In the genomic region with DNA sequence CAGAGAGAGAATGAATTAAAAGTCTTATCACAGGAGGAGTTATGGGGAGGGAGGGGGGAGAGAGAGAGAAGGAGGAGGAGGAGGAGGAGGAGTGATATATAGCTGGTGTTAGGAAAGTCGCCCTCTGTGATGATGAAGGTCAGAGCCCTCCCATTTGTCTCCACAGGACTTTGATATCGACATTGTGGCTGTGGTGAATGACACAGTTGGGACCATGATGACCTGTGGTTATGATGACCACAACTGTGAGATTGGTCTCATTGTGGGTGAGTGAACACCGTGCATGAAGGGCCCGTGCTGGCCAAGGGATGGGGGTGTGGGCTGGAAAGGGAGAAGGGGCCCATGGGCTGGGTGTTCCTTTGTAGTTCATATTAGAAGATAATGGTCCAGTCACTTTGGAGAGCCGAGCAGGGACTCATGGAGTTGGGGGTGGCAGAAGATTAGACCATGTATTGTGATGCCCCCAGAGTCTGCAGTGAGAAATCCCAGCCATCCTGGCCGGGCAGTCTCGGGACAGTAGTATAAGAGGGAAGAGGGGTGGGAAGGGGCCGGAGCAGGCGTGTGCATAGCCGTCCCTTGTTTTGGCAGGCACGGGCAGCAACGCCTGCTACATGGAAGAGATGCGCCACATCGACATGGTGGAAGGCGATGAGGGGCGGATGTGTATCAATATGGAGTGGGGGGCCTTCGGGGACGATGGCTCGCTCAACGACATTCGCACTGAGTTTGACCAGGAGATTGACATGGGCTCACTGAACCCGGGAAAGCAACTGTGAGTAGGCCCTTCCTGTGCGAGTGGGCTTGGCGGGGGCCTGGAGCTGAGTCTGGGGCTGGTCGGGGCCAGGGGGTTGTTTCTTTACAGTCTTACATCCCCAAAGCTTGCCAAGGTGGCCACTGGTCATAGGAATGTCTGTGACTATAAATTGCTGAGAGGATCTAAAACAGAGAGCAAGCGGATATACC, we compare ENCODE assay signal across 16 cellular contexts. TPM values are rescaled to one million over a fixed set of nuclear protein-coding genes. Genes with fewer than 3 reads are reported as not detected.
DNase-seq lines count a peak whose midpoint lies in the region; ATAC-seq, FAIRE-seq and TF ChIP-seq lines count a peak whose summit lies in the region.
"Had no signal": no experiment of that assay in that cellular context is flagged by ENCODE, and none has a peak within 500 bp of the region (broad histone marks: within the 10 kb centered on the region; RNA-seq: fewer than 3 reads in every experiment).

No MANE protein-coding gene starts in this region.

- POLR2A ChIA-PET in IMR-90 (lab: Charles Lee; ENCODE audit: unreplicated experiment) = no interaction called here

- H2BK120ac ChIP-seq in IMR-90 (ENCODE audit: low read depth, low read length) = no peak overlapping the region

- H3K23ac ChIP-seq in IMR-90 (ENCODE audit: low read depth, low read length) = no peak overlapping the region

- intact Hi-C loops in IMR-90 (cut with micrococcal nuclease) (no loop called here), sigmoid colon (cut with DNase I) (no loop called here), kidney (cut with DNase I) (no loop called here)

- peak overlapping the region in 9 of 11 experiments; percentile 14 to 63 (median 39); a peak in 13 of 22 replicates for H3K9ac ChIP-seq in BLaER1 treated with 17β-estradiol and CSF1 and Interleukin-3, amounts not matched to agents 10 nM and 100 nM
- no peak overlapping the region for H3K9ac ChIP-seq in IMR-90 (ENCODE audit: low read depth, low read length)
- H3K9ac ChIP-seq in kidney (ENCODE audit: low read length in 2 of 2) = no peak overlapping the region
- H3K9ac ChIP-seq: neural progenitor cell had no signal

- H3K4ac ChIP-seq in IMR-90 (ENCODE audit: low read depth, low read length) = no peak overlapping the region

- no peak for ATAC-seq in IMR-90 (ENCODE audit: low read depth)
- ATAC-seq: esophagus mucosa; stimulated activated naive CD8-positive, alpha-beta T cell treated with anti-CD3 and anti-CD28 coated beads, Interleukin-15, amount 100 ng/mL, for 72 hours had no signal

- no peak overlapping the region for H4K8ac ChIP-seq in IMR-90 (ENCODE audit: low read depth in 2 of 2, low read length in 2 of 2)

- H3K36me3 ChIP-seq in BLaER1 treated with 17β-estradiol and CSF1 and Interleukin-3, amounts not matched to agents 10 nM and 100 nM = peaks cover 89 to 100% (median 99%) of the 10 kb centered on the region in 11 experiments
- peaks cover 50% of the 10 kb centered on the region for H3K36me3 ChIP-seq in IMR-90 (ENCODE audit: control insufficient read depth, insufficient read depth, low read length)
- H3K36me3 ChIP-seq in hepatocyte (replicated peaks; ENCODE audit: insufficient read depth, low read depth) = no peaks in the 10 kb centered on the region
- H3K36me3 ChIP-seq in sigmoid colon = no peaks in the 10 kb centered on the region
- no peaks in the 10 kb centered on the region for H3K36me3 ChIP-seq in kidney (ENCODE audit: control insufficient read depth in 1 of 2, insufficient read depth in 2 of 2, low read length in 2 of 2)
- H3K36me3 ChIP-seq: brain microvascular endothelial cell had no signal

- no peak overlapping the region for H2AFZ ChIP-seq in IMR-90 (replicated peaks; ENCODE audit: low read length, poor library complexity)
- no peak overlapping the region for H2AFZ ChIP-seq in hepatocyte
- H2AFZ ChIP-seq: neural progenitor cell had no signal

- H3K4me2 ChIP-seq in BLaER1 treated with 17β-estradiol and CSF1 and Interleukin-3, amounts not matched to agents 10 nM and 100 nM = peak overlapping the region in 10 of 11 experiments; percentile 8 to 62 (median 49); a peak in 18 of 22 replicates
- H3K4me2 ChIP-seq in IMR-90 (ENCODE audit: low read depth, low read length) (no peak overlapping the region), hepatocyte (no peak overlapping the region)
- H3K4me2 ChIP-seq: neural progenitor cell had no signal

- H3K79me2 ChIP-seq in hepatocyte = peaks cover 8% of the 10 kb centered on the region

- no peak for TF ChIP-seq CTCF in IMR-90 (conservative IDR thresholded peaks at IDR 0.05; ENCODE audit: low read depth, low read length)
- no peak for TF ChIP-seq CTCF in hepatocyte (IDR thresholded peaks at IDR 0.05; ENCODE audit: poor library complexity)
- no peak for TF ChIP-seq CTCF in sigmoid colon (IDR thresholded peaks at IDR 0.05)
- TF ChIP-seq CTCF in kidney (IDR thresholded peaks at IDR 0.05; ENCODE audit: borderline replicate concordance, extremely low read depth, insufficient read depth) = no peak

- no peak overlapping the region for H3K4me3 ChIP-seq in BLaER1 treated with 17β-estradiol and CSF1 and Interleukin-3, amounts not matched to agents 10 nM and 100 nM
- H3K4me3 ChIP-seq in IMR-90 (ENCODE audit: insufficient read depth, low read depth, low read length) (no peak overlapping the region), hepatocyte (no peak overlapping the region), sigmoid colon (no peak overlapping the region), kidney (ENCODE audit: low read length in 2 of 2) (no peak overlapping the region)
- H3K4me3 ChIP-seq: dorsolateral prefrontal cortex, neural progenitor cell had no signal

- peaks cover 4 to 100% (median 49%) of the 10 kb centered on the region in 11 experiments; a peak in 16 of 22 replicates for H4K20me1 ChIP-seq in BLaER1 treated with 17β-estradiol and CSF1 and Interleukin-3, amounts not matched to agents 10 nM and 100 nM
- H4K20me1 ChIP-seq in IMR-90 (ENCODE audit: insufficient read depth, low read length) (peaks cover 13% of the 10 kb centered on the region), hepatocyte (ENCODE audit: insufficient read depth, poor library complexity, severe bottlenecking) (no peaks in the 10 kb centered on the region)

- peak overlapping the region; percentile 60 for H2BK5ac ChIP-seq in IMR-90 (ENCODE audit: low read depth, low read length, poor library complexity, severe bottlenecking)

- H3K18ac ChIP-seq in IMR-90 (ENCODE audit: low read depth, low read length) = no peak overlapping the region; the same call in 1 of the 2 replicates

- H3K9me1 ChIP-seq in IMR-90 (ENCODE audit: insufficient read depth, low read length) = peaks cover 7% of the 10 kb centered on the region

- H3K14ac ChIP-seq in IMR-90 (replicated peaks; ENCODE audit: low read depth, low read length) = no peak overlapping the region

- H2AK9ac ChIP-seq in IMR-90 (replicated peaks; ENCODE audit: low read depth, low read length, poor library complexity) = no peak overlapping the region

- TF ChIP-seq POLR2A in IMR-90 (IDR thresholded peaks at IDR 0.05; ENCODE audit: low read depth, low read length) (no peak), sigmoid colon (IDR thresholded peaks at IDR 0.05) (no peak)

- H2AK5ac ChIP-seq in IMR-90 (ENCODE audit: low read depth, low read length) = no peak overlapping the region; the same call in 1 of the 2 replicates

- no peaks in the 10 kb centered on the region for H3K9me2 ChIP-seq in hepatocyte (replicated peaks; ENCODE audit: insufficient read depth)

- H3K79me1 ChIP-seq in IMR-90 (ENCODE audit: low read depth in 1 of 2, low read length in 2 of 2) = peaks cover 37 to 45% of the 10 kb centered on the region in 2 experiments

- no peak overlapping the region for H2BK20ac ChIP-seq in IMR-90 (ENCODE audit: low read depth, low read length)

- H3K4me1 ChIP-seq in BLaER1 treated with 17β-estradiol and CSF1 and Interleukin-3, amounts not matched to agents 10 nM and 100 nM = peaks cover 59 to 72% (median 68%) of the 10 kb centered on the region in 10 experiments
- H3K4me1 ChIP-seq in IMR-90 (ENCODE audit: control insufficient read depth, insufficient read depth, low read length) (peaks cover 16% of the 10 kb centered on the region), hepatocyte (ENCODE audit: insufficient read depth) (peaks cover 10% of the 10 kb centered on the region), sigmoid colon (peaks cover 0 to 8% (median 2%) of the 10 kb centered on the region in 4 donors), kidney (ENCODE audit: control insufficient read depth in 1 of 2, insufficient read depth in 1 of 2, low read depth in 1 of 2, low read length in 2 of 2) (no peaks in the 10 kb centered on the region)
- H3K4me1 ChIP-seq: neural progenitor cell had no signal

- H3K56ac ChIP-seq in IMR-90 (ENCODE audit: extremely low read depth, insufficient read depth, low read length) = no peak overlapping the region

- 96% methylated on average over 14 of the region's 26 CpGs; no CpG with 5 or more reads in 1 of the 2 experiments for WGBS in IMR-90 (ENCODE audit: extremely low coverage in 2 of 2, insufficient read length in 1 of 2), 2 experiments
- 97% methylated on average over 26 of the region's 26 CpGs for WGBS in hepatocyte (ENCODE audit: low lambda C conversion rate, missing lambda C conversion rate)
- WGBS in sigmoid colon, 2 donors = 94 to 96% methylated on average over 26 of the region's 26 CpGs

- peaks cover 0 to 12% (median 0%) of the 10 kb centered on the region in 11 experiments; a peak in 5 of 22 replicates for H3K9me3 ChIP-seq in BLaER1 treated with 17β-estradiol and CSF1 and Interleukin-3, amounts not matched to agents 10 nM and 100 nM (replicated peaks in 1 of 11)
- H3K9me3 ChIP-seq in IMR-90 (ENCODE audit: control insufficient read depth, insufficient read depth, low read length) = no peaks in the 10 kb centered on the region
- no peaks in the 10 kb centered on the region for H3K9me3 ChIP-seq in hepatocyte (ENCODE audit: low read depth)
- no peaks in the 10 kb centered on the region for H3K9me3 ChIP-seq in sigmoid colon
- no peaks in the 10 kb centered on the region for H3K9me3 ChIP-seq in kidney (ENCODE audit: control insufficient read depth in 1 of 2, low read length in 2 of 2)

- no peak overlapping the region for H4K91ac ChIP-seq in IMR-90 (ENCODE audit: insufficient read depth, low read depth, low read length)

- TF ChIP-seq EP300 in sigmoid colon (IDR thresholded peaks at IDR 0.05) = no peak

- no peak for FAIRE-seq in kidney (lab: Jason Lieb, UNC)

- TF ChIP-seq RAD21 in IMR-90 (IDR thresholded peaks at IDR 0.05; ENCODE audit: low read length) = no peak

- CTCF ChIA-PET in IMR-90 (lab: Yijun Ruan, JAX) = interaction anchor here (1.0 to 3.1 kb wide), 3 partner anchors 37 to 182 kb away, joined by 4 to 9 read pairs (median 5); no protein-coding TSS in a partner anchor

- no peak overlapping the region; the same call in 1 of the 2 replicates for H4K5ac ChIP-seq in IMR-90 (ENCODE audit: low read depth, low read length)

- dilution Hi-C loops in IMR-90 (cut with HindIII; ENCODE audit: low sequenced_read_pairs, unreplicated experiment) = no loop called here

- DNase-seq in IMR-90 (no peak), hepatocyte (ENCODE audit: low spot score) (no peak), sigmoid colon (peak; percentile 62), KBM-7 (no peak), kidney (no peak), NCI-H2171 (lab: John Stamatoyannopoulos, UW) (no peak)
- DNase-seq: activated effector memory CD4-positive, alpha-beta T cell treated with anti-CD3 and anti-CD28 coated beads, Interleukin-2, amount 50 U/mL, for 16 hours; brain microvascular endothelial cell; dorsolateral prefrontal cortex; NCI-H187 treated with DMSO at 0.1 percent for 48 hours; NCI-H446; stimulated activated naive CD8-positive, alpha-beta T cell treated with anti-CD3 and anti-CD28 coated beads, Interleukin-15, amount 100 ng/mL, for 72 hours had no signal

- in situ Hi-C loops in IMR-90 (cut with MboI; ENCODE audit: low sequenced_read_pairs) = loop anchor here (25.0 kb wide), 1 partner anchor 387 kb away; the partner anchor contains the start of genes CCDC142, LBX2 and TTC31
- in situ Hi-C loops in KBM-7 (cut with MboI; ENCODE audit: low pct_unique_long_range_greater_than_20kb, low sequenced_read_pairs) = no loop called here

- H2BK15ac ChIP-seq in IMR-90 (ENCODE audit: low read depth, low read length) = no peak overlapping the region

- H3K27ac ChIP-seq in BLaER1 treated with 17β-estradiol and CSF1 and Interleukin-3, amounts not matched to agents 10 nM and 100 nM = peak overlapping the region in 9 of 11 experiments; percentile 36 to 75 (median 58); a peak in 20 of 22 replicates
- H3K27ac ChIP-seq in IMR-90 (ENCODE audit: insufficient read depth, low read length) (peak overlapping the region; percentile 90; the same call in 1 of the 2 replicates), hepatocyte (peak overlapping the region; percentile 43), sigmoid colon (peak overlapping the region in 3 of 4 donors; percentile 12 to 55 (median 39)), kidney (ENCODE audit: low read depth in 2 of 2, low read length in 2 of 2) (no peak overlapping the region)
- H3K27ac ChIP-seq: brain microvascular endothelial cell, VCaP had no signal

- BruUV-seq in IMR-90 (replicated peaks; lab: Mats Ljungman, UMichigan) = no TSS peak

- no peaks in the 10 kb centered on the region for H3K27me3 ChIP-seq in BLaER1 treated with 17β-estradiol and CSF1 and Interleukin-3, amounts not matched to agents 10 nM and 100 nM
- no peaks in the 10 kb centered on the region for H3K27me3 ChIP-seq in IMR-90 (ENCODE audit: control insufficient read depth, insufficient read depth, low read length)
- H3K27me3 ChIP-seq in hepatocyte = no peaks in the 10 kb centered on the region
- H3K27me3 ChIP-seq in sigmoid colon = no peaks in the 10 kb centered on the region
- H3K27me3 ChIP-seq: brain microvascular endothelial cell, dorsolateral prefrontal cortex, neural progenitor cell had no signal

RNA-seq across cellular contexts. Expression of gene HK2, which starts 40.0 kb away (rescaled TPM):
- total RNA-seq in IMR-90 (2012; rRNA removed) (17.4 and 17.8 TPM in 2 replicates), hepatocyte (25.6 and 37.3 TPM in 2 replicates), sigmoid colon (1 to 10 TPM; 1.3 to 1.9 (median 1.6) TPM), kidney (8.6 TPM)
- polyA plus RNA-seq in IMR-90 (2012; rRNA removed) (18.7 and 20.9 TPM in 2 replicates), hepatocyte (21.1 and 25.4 TPM in 2 replicates), sigmoid colon (100 to 1,000 TPM in 1 of 3 donors, 10 to 100 TPM in 2; 39.6 to 118 (median 57.3) TPM), kidney (ENCODE audit: insufficient read depth, low read depth, low replicate concordance) (0.47 TPM)
- 13.3 and 14.0 TPM in 2 replicates for polyA plus RNA-seq in IMR-90 (2012; cell fraction: cytosol; rRNA removed)
- polyA plus RNA-seq in IMR-90 (2012; cell fraction: nucleus; rRNA removed; ENCODE audit: low replicate concordance) = 17.6 and 26.9 TPM in 2 replicates

Comparison
In these comparisons a context has a peak if more than half of its experiments do, and no peak if none do; other contexts are left out.
1. H3K27ac ChIP-seq: peak in BLaER1 treated with 17β-estradiol and CSF1 and Interleukin-3, amounts not matched to agents 10 nM and 100 nM (9 of 11), IMR-90 (single experiment), hepatocyte (single experiment) and sigmoid colon (3 of 4); none in kidney (0 of 2).
2. H3K4me2 ChIP-seq: peak in BLaER1 treated with 17β-estradiol and CSF1 and Interleukin-3, amounts not matched to agents 10 nM and 100 nM (10 of 11); none in IMR-90 (single experiment) and hepatocyte (single experiment).
3. H3K9ac ChIP-seq: peak in BLaER1 treated with 17β-estradiol and CSF1 and Interleukin-3, amounts not matched to agents 10 nM and 100 nM (9 of 11); none in IMR-90 (single experiment) and kidney (0 of 2).